ENCODE assay signal across 8 cellular contexts in the genomic region with DNA sequence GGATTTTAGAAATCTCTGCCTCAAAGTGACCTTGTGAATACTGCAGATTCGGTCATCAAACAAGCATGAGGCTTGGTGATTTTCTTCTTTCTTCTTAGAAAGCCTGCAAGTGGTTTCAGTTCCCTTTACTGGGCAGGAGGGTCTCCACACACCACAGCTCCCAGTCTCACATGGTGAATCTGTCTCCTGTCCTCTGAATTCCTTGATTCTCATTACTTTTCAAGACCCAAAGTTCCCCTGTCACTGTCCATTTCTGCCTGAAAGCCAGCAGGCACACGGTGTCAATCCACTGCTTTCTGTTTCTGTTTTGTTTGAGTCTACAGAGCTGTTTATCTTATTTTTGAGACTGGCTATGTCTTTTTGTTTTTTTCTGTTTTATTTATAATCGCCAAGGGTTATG. TPM values are rescaled to one million over a fixed set of nuclear protein-coding genes. Genes with fewer than 3 reads are reported as not detected.
DNase-seq lines count a peak whose midpoint lies in the region; ATAC-seq and TF ChIP-seq lines count a peak whose summit lies in the region.

No MANE protein-coding gene starts in this region.

- no peaks in the 10 kb centered on the region for H3F3A ChIP-seq in Loucy (ENCODE audit: low read depth)

- 22 to 29% methylated on average over 3 of the region's 3 CpGs for WGBS in heart right ventricle, 2 donors

- no peaks in the 10 kb centered on the region for H3K36me3 ChIP-seq in DND-41 (ENCODE audit: insufficient read depth, low read length)
- no peaks in the 10 kb centered on the region for H3K36me3 ChIP-seq in Loucy (ENCODE audit: insufficient read depth, low read length)
- H3K36me3 ChIP-seq in heart right ventricle: no peaks in the 10 kb centered on the region
- no peaks in the 10 kb centered on the region for H3K36me3 ChIP-seq in BE2C

- H2AFZ ChIP-seq in DND-41 (ENCODE audit: low read depth, low read length) (no peak overlapping the region; the same call in 1 of the 2 replicates), Loucy (ENCODE audit: low read length) (peak overlapping the region; percentile 37; the same call in 1 of the 2 replicates)

- no peak for TF ChIP-seq CTCF in DND-41 (IDR thresholded peaks at IDR 0.05; ENCODE audit: borderline replicate concordance, extremely low read depth, low read length, poor library complexity, severe bottlenecking)
- no peak for TF ChIP-seq CTCF in Loucy (conservative IDR thresholded peaks at IDR 0.05; ENCODE audit: low read length)
- no peak for TF ChIP-seq CTCF in heart right ventricle (IDR thresholded peaks at IDR 0.05)
- no peak for TF ChIP-seq CTCF in BE2C (IDR thresholded peaks at IDR 0.05; ENCODE audit: low read depth, low read length)

- intact Hi-C loops in heart right ventricle (cut with DNase I): no loop called here

- H3K4me3 ChIP-seq in DND-41 (ENCODE audit: low read depth in 1 of 2, low read length in 2 of 2) (no peak overlapping the region), Loucy (ENCODE audit: low read length, poor library complexity, severe bottlenecking) (no peak overlapping the region), heart right ventricle (peak overlapping the region; percentile 1 to 43 (median 19)), BE2C (ENCODE audit: low read depth, low read length) (no peak overlapping the region)

- no peaks in the 10 kb centered on the region for H4K20me1 ChIP-seq in DND-41 (ENCODE audit: insufficient read depth, low read length)
- H4K20me1 ChIP-seq in Loucy (ENCODE audit: insufficient read depth, low read length, poor library complexity, severe bottlenecking): no peaks in the 10 kb centered on the region

- H3K27me3 ChIP-seq in DND-41 (ENCODE audit: insufficient read depth, low read length, poor library complexity) (no peaks in the 10 kb centered on the region), Loucy (ENCODE audit: insufficient read depth, low read length, poor library complexity, severe bottlenecking) (no peaks in the 10 kb centered on the region), heart right ventricle (no peaks in the 10 kb centered on the region), BE2C (no peaks in the 10 kb centered on the region)

- H3K9me2 ChIP-seq in Loucy (replicated peaks; ENCODE audit: low read depth, low read length): no peaks in the 10 kb centered on the region

- H3K4me1 ChIP-seq in DND-41 (ENCODE audit: insufficient read depth, low read length): no peaks in the 10 kb centered on the region
- no peaks in the 10 kb centered on the region for H3K4me1 ChIP-seq in Loucy (ENCODE audit: insufficient read depth, low read length, poor library complexity, severe bottlenecking)
- H3K4me1 ChIP-seq in heart right ventricle: peaks cover 3 to 28% (median 15%) of the 10 kb centered on the region in 9 donors
- no peaks in the 10 kb centered on the region for H3K4me1 ChIP-seq in BE2C

- H3K79me2 ChIP-seq in DND-41 (ENCODE audit: insufficient read depth, low read length) (no peaks in the 10 kb centered on the region), Loucy (ENCODE audit: insufficient read depth, low read length) (no peaks in the 10 kb centered on the region)

- H3K4me2 ChIP-seq in DND-41 (ENCODE audit: insufficient read depth, low read length): 0 out of 2 replicates have a peak overlapping the region, but pooled peaks have one; percentile 7
- H3K4me2 ChIP-seq in Loucy (ENCODE audit: low read depth, low read length, poor library complexity, severe bottlenecking): no peak overlapping the region

- H3K9me3 ChIP-seq in DND-41 (ENCODE audit: insufficient read depth, low read length, severe bottlenecking) (no peaks in the 10 kb centered on the region), Loucy (ENCODE audit: insufficient read depth, low read depth, low read length) (no peaks in the 10 kb centered on the region), heart right ventricle (no peaks in the 10 kb centered on the region), BE2C (no peaks in the 10 kb centered on the region)

- H3K9ac ChIP-seq in DND-41 (ENCODE audit: low read depth, low read length) (no peak overlapping the region), Loucy (ENCODE audit: low read depth, low read length, poor library complexity, severe bottlenecking) (no peak overlapping the region)

- H3K27ac ChIP-seq in DND-41 (ENCODE audit: low read length) (no peak overlapping the region), heart right ventricle (peak overlapping the region in 8 of 10 donors; percentile 15 to 76 (median 66)), caudate nucleus (ENCODE audit: low read depth, low read length) (no peak overlapping the region)

- DNase-seq in DND-41: no peak
- no peak for DNase-seq in heart right ventricle
- DNase-seq in BE2C: no peak
- no peak for DNase-seq in cerebellar nuclear complex (lab: John Stamatoyannopoulos, UW)
- DNase-seq in caudate nucleus (lab: John Stamatoyannopoulos, UW): no peak

- ATAC-seq in DND-41 (ENCODE audit: insufficient read depth, low read depth) (no peak), GM21390 (IDR thresholded peaks at IDR 0.05; ENCODE audit: unreplicated experiment) (peak; percentile 81), heart right ventricle (peak in 6 of 8 donors; percentile 29 to 67 (median 44)), GM18517 (IDR thresholded peaks at IDR 0.05; ENCODE audit: unreplicated experiment) (no peak)

RNA-seq across cellular contexts. Expression of a gene that starts 14.2 kb away (rescaled TPM):
- 100 to 1,000 TPM; 202 to 670 (median 350) TPM for total RNA-seq in heart right ventricle
- 100 to 1,000 TPM; 167 to 482 TPM for polyA plus RNA-seq in heart right ventricle
- polyA plus RNA-seq in BE2C (2012; ENCODE audit: insufficient read depth, insufficient read length, low read depth): not detected

RNA-seq across cellular contexts. Expression of a gene that starts 47.9 kb away (rescaled TPM):
- total RNA-seq in heart right ventricle: 10 to 100 TPM; 15.3 to 31.0 (median 22.1) TPM
- 1 to 10 TPM; 4.1 to 9.3 TPM for polyA plus RNA-seq in heart right ventricle
- polyA plus RNA-seq in BE2C (2012; ENCODE audit: insufficient read depth, insufficient read length, low read depth): 21.6 TPM

Comparison
In these comparisons a context has a peak if more than half of its experiments do, and no peak if none do; other contexts are left out.
1. ATAC-seq: peak in GM21390 (single experiment) and heart right ventricle (6 of 8); none in DND-41 (single experiment) and GM18517 (single experiment).
2. H3K27ac ChIP-seq: peak in heart right ventricle (8 of 10); none in DND-41 (single experiment) and caudate nucleus (single experiment).
3. H3K4me3 ChIP-seq: peak in heart right ventricle (10 of 10); none in DND-41 (0 of 2), Loucy (single experiment) and BE2C (single experiment).